In genomic region chr11:118876261-118876660, GRCh38 we compare ENCODE assay signal across 13 cellular contexts. TPM values are rescaled to one million over a fixed set of nuclear protein-coding genes. Genes with fewer than 3 reads are reported as not detected.
DNase-seq lines count a peak whose midpoint lies in the region; ATAC-seq, FAIRE-seq and TF ChIP-seq lines count a peak whose summit lies in the region.
"Had no signal": no experiment of that assay in that cellular context is flagged by ENCODE, and none has a peak within 500 bp of the region (broad histone marks: within the 10 kb centered on the region; RNA-seq: fewer than 3 reads in every experiment).

No MANE protein-coding gene starts in this region.

- H3K9me3 ChIP-seq in CD4-positive, alpha-beta T cell (ENCODE audit: control insufficient read depth, low read length) = no peaks in the 10 kb centered on the region
- H3K9me3 ChIP-seq in HepG2 (ENCODE audit: low read length) = no peaks in the 10 kb centered on the region
- H3K9me3 ChIP-seq: breast epithelium, Caco-2 had no signal

- TF ChIP-seq CTCF in CD4-positive, alpha-beta T cell (IDR thresholded peaks at IDR 0.05) = no peak
- TF ChIP-seq CTCF in GM23338 (conservative IDR thresholded peaks at IDR 0.05; ENCODE audit: low read depth in 2 of 2) = no peak
- no peak for TF ChIP-seq CTCF in HepG2 (CRISPR knock-in tag; IDR thresholded peaks at IDR 0.05)

- no peak overlapping the region for H3K9ac ChIP-seq in HepG2 (ENCODE audit: insufficient read depth, low read depth, low read length)

- FAIRE-seq in HepG2 (lab: Jason Lieb, UNC) = no peak
- FAIRE-seq: endometrium had no signal

- 71% methylated on average over 5 of the region's 11 CpGs for WGBS in HepG2 (ENCODE audit: low lambda C conversion rate)

- no peaks in the 10 kb centered on the region for H3K27me3 Mint-ChIP-seq in CD4-positive, alpha-beta T cell
- H3K27me3 Mint-ChIP-seq in activated T-cell treated with anti-CD3 and anti-CD28 coated beads, Interleukin-2, amount 50 U/mL, for 4 hours (ENCODE audit: low read depth) = no peaks in the 10 kb centered on the region
- H3K27me3 Mint-ChIP-seq in naive B cell = no peaks in the 10 kb centered on the region
- peaks cover 11% of the 10 kb centered on the region for H3K27me3 Mint-ChIP-seq in GM23338 (ENCODE audit: insufficient read depth, low read depth, poor library complexity)

- intact Hi-C loops in CD4-positive, alpha-beta T cell (cut with DNase I, micrococcal nuclease) = loop anchor here in 1 of 2 experiments (2.0 to 5.0 kb wide), 3 partner anchors 53 to 179 kb away; partner anchors contain the start of gene DDX6
- intact Hi-C loops in HepG2 (cut with micrococcal nuclease; ENCODE audit: unreplicated experiment) = no loop called here

- TF ChIP-seq RAD21 in HepG2 (CRISPR knock-in tag; IDR thresholded peaks at IDR 0.05) = no peak

- POLR2A ChIA-PET in CD4-positive, alpha-beta T cell (lab: Charles Lee) = interaction anchor here (0.6 to 6.4 kb wide), 22 partner anchors 8 to 184 kb away, joined by 3 to 245 read pairs (median 5); partner anchors contain the start of genes BCL9L, CENATAC and DDX6
- POLR2A ChIA-PET in HepG2 (lab: Yijun Ruan, JAX) = no interaction called here

- no peaks in the 10 kb centered on the region for H3K9me3 Mint-ChIP-seq in CD4-positive, alpha-beta T cell
- H3K9me3 Mint-ChIP-seq in activated T-cell treated with anti-CD3 and anti-CD28 coated beads, Interleukin-2, amount 50 U/mL, for 4 hours = no peaks in the 10 kb centered on the region
- H3K9me3 Mint-ChIP-seq in naive B cell (peaks cover 0 to 4% (median 0%) of the 10 kb centered on the region in 7 donors), GM23338 (no peaks in the 10 kb centered on the region)

- H3K4me1 Mint-ChIP-seq in CD4-positive, alpha-beta T cell (ENCODE audit: low read depth) = peaks cover 87% of the 10 kb centered on the region
- H3K4me1 Mint-ChIP-seq in activated T-cell treated with anti-CD3 and anti-CD28 coated beads, Interleukin-2, amount 50 U/mL, for 4 hours (ENCODE audit: low read depth) = peaks cover 87% of the 10 kb centered on the region
- H3K4me1 Mint-ChIP-seq in naive B cell = peaks cover 67 to 92% (median 84%) of the 10 kb centered on the region in 3 donors
- peaks cover 9% of the 10 kb centered on the region; the same call in 2 of the 3 replicates for H3K4me1 Mint-ChIP-seq in GM23338

- H3K9me2 ChIP-seq in GM23338 (ENCODE audit: insufficient read depth) = no peaks in the 10 kb centered on the region

- no TSS peak for BruUV-seq in HepG2 (replicated peaks; lab: Mats Ljungman, UMichigan)

- H3K27ac ChIP-seq in CD4-positive, alpha-beta T cell (ENCODE audit: low read depth, low read length) = peak overlapping the region; percentile 90
- H3K27ac ChIP-seq in GM23338 (ENCODE audit: low read depth) (no peak overlapping the region), HepG2 (ENCODE audit: extremely low read length, insufficient read depth, low read length) (no peak overlapping the region)
- H3K27ac ChIP-seq: breast epithelium had no signal

- TF ChIP-seq EP300 in HepG2 (IDR thresholded peaks at IDR 0.05; ENCODE audit: low read depth in 2 of 2, low read length in 2 of 2) = no peak
- TF ChIP-seq EP300 in HepG2 (CRISPR knock-in tag; IDR thresholded peaks at IDR 0.05; ENCODE audit: borderline replicate concordance) = no peak

- TF ChIP-seq POLR2A in erythroblast (IDR thresholded peaks at IDR 0.05; ENCODE audit: low read length) (no peak), HepG2 (IDR thresholded peaks at IDR 0.05; ENCODE audit: insufficient read depth in 1 of 2, low read depth in 2 of 2, low read length in 2 of 2) (no peak)

- H3K4me1 ChIP-seq in GM23338 (ENCODE audit: insufficient read depth) (no peaks in the 10 kb centered on the region; the same call in 1 of the 2 replicates), HepG2 (ENCODE audit: insufficient read depth, low read length) (peaks cover 17% of the 10 kb centered on the region)
- H3K4me1 ChIP-seq: breast epithelium, Caco-2 had no signal

- H3K4me2 ChIP-seq in GM23338 (no peak overlapping the region), HepG2 (ENCODE audit: low read depth, low read length) (no peak overlapping the region)

- no peaks in the 10 kb centered on the region for H3F3A ChIP-seq in GM23338 (replicated peaks; ENCODE audit: low read depth)

- no peaks in the 10 kb centered on the region for H3K27me3 ChIP-seq in CD4-positive, alpha-beta T cell (ENCODE audit: control insufficient read depth, insufficient read depth, low read length)
- H3K27me3 ChIP-seq in GM23338 (ENCODE audit: insufficient read depth) (no peaks in the 10 kb centered on the region), HepG2 (ENCODE audit: control insufficient read depth in 1 of 2, insufficient read depth in 2 of 2, low read length in 2 of 2) (peaks cover 0 to 3% of the 10 kb centered on the region in 2 experiments; a peak in 2 of 5 replicates)
- H3K27me3 ChIP-seq: breast epithelium had no signal

- peak overlapping the region; percentile 95 for H3K27ac Mint-ChIP-seq in CD4-positive, alpha-beta T cell
- H3K27ac Mint-ChIP-seq in naive B cell (peak overlapping the region; percentile 98 to 100 (median 99)), GM23338 (no peak overlapping the region)

- peak overlapping the region; percentile 73 for H3K4me3 Mint-ChIP-seq in CD4-positive, alpha-beta T cell
- H3K4me3 Mint-ChIP-seq in activated T-cell treated with anti-CD3 and anti-CD28 coated beads, Interleukin-2, amount 50 U/mL, for 4 hours = peak overlapping the region; percentile 66
- H3K4me3 Mint-ChIP-seq in naive B cell (peak overlapping the region; percentile 63 to 91 (median 85)), GM23338 (no peak overlapping the region)

- H2AFZ ChIP-seq in GM23338 = no peak overlapping the region
- H2AFZ ChIP-seq in HepG2 (ENCODE audit: low read length) = no peak overlapping the region

- DNase-seq in CD4-positive, alpha-beta T cell = peak in 2 of 10 experiments; percentile 18 to 50
- no peak for DNase-seq in activated T-cell treated with anti-CD3 and anti-CD28 coated beads, Interleukin-2, amount 50 U/mL, for 4 hours
- DNase-seq in naive B cell (no peak), GM23338 (ENCODE audit: low spot score) (no peak), erythroblast (lab: John Stamatoyannopoulos, UW) (no peak), HepG2 (ENCODE audit: low spot score) (no peak)
- DNase-seq: Caco-2, islet precursor cell, NCI-H1417, NCI-H446 treated with DMSO at 0.1 percent for 48 hours had no signal

- H3K4me3 ChIP-seq in GM23338 (no peak overlapping the region), HepG2 (replicated peaks in 1 of 3; ENCODE audit: insufficient read depth in 1 of 3, low read depth in 2 of 3, low read length in 3 of 3) (no peak overlapping the region)
- H3K4me3 ChIP-seq: breast epithelium had no signal

- H4K20me1 ChIP-seq in GM23338 (replicated peaks; ENCODE audit: insufficient read depth) (no peaks in the 10 kb centered on the region), HepG2 (ENCODE audit: insufficient read depth, low read length) (no peaks in the 10 kb centered on the region)

- H3K36me3 ChIP-seq in GM23338 (ENCODE audit: insufficient read depth) (no peaks in the 10 kb centered on the region), HepG2 (replicated peaks in 1 of 2; ENCODE audit: control insufficient read depth in 1 of 2, insufficient read depth in 2 of 2, low read length in 2 of 2) (no peaks in the 10 kb centered on the region)
- H3K36me3 ChIP-seq: breast epithelium had no signal

- CTCF ChIA-PET in CD4-positive, alpha-beta T cell (lab: Charles Lee) = interaction anchor here (0.6 to 2.1 kb wide), 9 partner anchors 9 to 438 kb away, joined by 3 to 12 read pairs (median 4); partner anchors contain the start of gene DDX6
- CTCF ChIA-PET in HepG2 (lab: Yijun Ruan, JAX; ENCODE audit: low intra/inter-chr PET ratio, low total read pairs) = no interaction called here

- no peaks in the 10 kb centered on the region for H3K36me3 Mint-ChIP-seq in CD4-positive, alpha-beta T cell (ENCODE audit: low read depth)
- H3K36me3 Mint-ChIP-seq in activated T-cell treated with anti-CD3 and anti-CD28 coated beads, Interleukin-2, amount 50 U/mL, for 4 hours (ENCODE audit: insufficient read depth) = no peaks in the 10 kb centered on the region
- H3K36me3 Mint-ChIP-seq in naive B cell = no peaks in the 10 kb centered on the region
- H3K36me3 Mint-ChIP-seq in GM23338 (ENCODE audit: low read depth) = no peaks in the 10 kb centered on the region

- H3K79me2 ChIP-seq in GM23338 (replicated peaks; ENCODE audit: insufficient read depth) (no peaks in the 10 kb centered on the region), HepG2 (ENCODE audit: insufficient read depth, low read length) (no peaks in the 10 kb centered on the region)

- no peak for ATAC-seq in CD4-positive, alpha-beta T cell (ENCODE audit: poor library complexity)
- ATAC-seq in GM18907 (IDR thresholded peaks at IDR 0.05; ENCODE audit: unreplicated experiment) (peak; percentile 15), naive B cell (ENCODE audit: low read depth in 2 of 2) (no peak), GM23338 (no peak), HepG2 (no peak)
- ATAC-seq in activated T-cell treated with anti-CD3 and anti-CD28 coated beads, Interleukin-2, amount 50 U/mL, for 4 hours = peak; percentile 12 to 24

- in situ Hi-C loops in HepG2 (cut with HindIII; ENCODE audit: extremely low pct_ligation_motif_present, low pct_unique_long_range_greater_than_20kb) = no loop called here

RNA-seq across cellular contexts. Expression of gene CXCR5, which starts 7.4 kb away (rescaled TPM):
- 10 to 100 TPM; 13.2 to 14.3 TPM for total RNA-seq in CD4-positive, alpha-beta T cell
- total RNA-seq in activated T-cell treated with anti-CD3 and anti-CD28 coated beads, Interleukin-2, amount 50 U/mL, for 4 hours = 10 to 100 TPM; 17.6 to 30.8 (median 23.7) TPM
- 100 to 1,000 TPM; 101 to 157 (median 116) TPM for polyA plus RNA-seq in naive B cell (ENCODE audit: low read depth in 6 of 6)
- not detected in 2 replicates for total RNA-seq in GM23338 (2014; rRNA removed; shearing (Covaris generic))
- 0.18 and 0.96 TPM in 2 replicates for polyA plus RNA-seq in GM23338 (2016; fragmentation: Nextera tagmentation; extraction: Ambion mirVana)
- not detected in 2 replicates for total RNA-seq in HepG2 (2016; rRNA removed; fragmentation: Illumina TruSeq; extraction: Trizol)
- total RNA-seq in HepG2 (2016; cell fraction: cytosol; rRNA removed; fragmentation: Illumina TruSeq; extraction: Trizol; ENCODE audit: low read depth) = not detected in 2 replicates
- total RNA-seq in HepG2 (2016; cell fraction: insoluble cytoplasmic fraction; rRNA removed; fragmentation: Illumina TruSeq; extraction: Trizol) = not detected in 2 replicates
- total RNA-seq in HepG2 (2016; cell fraction: membrane; rRNA removed; fragmentation: Illumina TruSeq; extraction: Trizol) = not detected in 2 replicates
- not detected in 2 replicates for total RNA-seq in HepG2 (2016; cell fraction: nucleus; rRNA removed; fragmentation: Illumina TruSeq; extraction: Trizol)
- not detected in 2 replicates for polyA plus RNA-seq in HepG2 (2011; rRNA removed)
- not detected in 2 replicates for polyA plus RNA-seq in HepG2 (2011; cell fraction: cytosol; rRNA removed)
- not detected in 2 replicates for polyA plus RNA-seq in HepG2 (2011; cell fraction: nucleus; rRNA removed)
- not detected in 2 replicates for polyA plus RNA-seq in HepG2 (2012)
- polyA plus RNA-seq in HepG2 (2016; cell fraction: cytosol; fragmentation: Illumina TruSeq; extraction: Trizol; ENCODE audit: low read depth) = not detected in 2 replicates
- polyA plus RNA-seq in HepG2 (2016; cell fraction: insoluble cytoplasmic fraction; fragmentation: Illumina TruSeq; extraction: Trizol; ENCODE audit: low read depth) = not detected in 2 replicates
- polyA plus RNA-seq in HepG2 (2016; cell fraction: membrane; fragmentation: Illumina TruSeq; extraction: Trizol; ENCODE audit: low read depth) = not detected in 2 replicates
- not detected in 2 replicates for polyA plus RNA-seq in HepG2 (2016; cell fraction: nucleus; fragmentation: Illumina TruSeq; extraction: Trizol; ENCODE audit: insufficient read depth, low read depth)
- not detected in 2 replicates for polyA minus RNA-seq in HepG2 (2011; rRNA and poly(A)+ RNA removed; ENCODE audit: low replicate concordance)
- not detected in 2 replicates for polyA minus RNA-seq in HepG2 (2011; cell fraction: cytosol; rRNA and poly(A)+ RNA removed)
- not detected in 2 replicates for polyA minus RNA-seq in HepG2 (2011; cell fraction: nucleus; rRNA and poly(A)+ RNA removed)
- total RNA-seq: breast epithelium, Caco-2 had no signal

RNA-seq across cellular contexts. Expression of gene BCL9L, which starts 49.5 kb away (rescaled TPM):
- 100 to 1,000 TPM; 326 to 332 TPM for total RNA-seq in CD4-positive, alpha-beta T cell
- total RNA-seq in activated T-cell treated with anti-CD3 and anti-CD28 coated beads, Interleukin-2, amount 50 U/mL, for 4 hours = 10 to 100 TPM; 26.1 to 31.2 (median 26.9) TPM
- polyA plus RNA-seq in naive B cell (ENCODE audit: low read depth in 6 of 6) (1 to 10 TPM in 2 of 6 donors, under 1 TPM in 3, not detected in 1; 0.50 to 3.2 (median 0.75) TPM), GM23338 (2016; fragmentation: Nextera tagmentation; extraction: Ambion mirVana) (15.9 and 23.6 TPM in 2 replicates), HepG2 (2011; rRNA removed) (4.1 and 4.5 TPM in 2 replicates)
- total RNA-seq in GM23338 (2014; rRNA removed; shearing (Covaris generic)) = 24.1 and 35.1 TPM in 2 replicates
- total RNA-seq in HepG2 (2016; rRNA removed; fragmentation: Illumina TruSeq; extraction: Trizol) = 3.7 and 5.5 TPM in 2 replicates
- total RNA-seq in HepG2 (2016; cell fraction: cytosol; rRNA removed; fragmentation: Illumina TruSeq; extraction: Trizol; ENCODE audit: low read depth) = 1.4 and 2.2 TPM in 2 replicates
- total RNA-seq in HepG2 (2016; cell fraction: insoluble cytoplasmic fraction; rRNA removed; fragmentation: Illumina TruSeq; extraction: Trizol) = 3.5 and 4.0 TPM in 2 replicates
- total RNA-seq in HepG2 (2016; cell fraction: membrane; rRNA removed; fragmentation: Illumina TruSeq; extraction: Trizol) = 3.8 and 4.9 TPM in 2 replicates
- total RNA-seq in HepG2 (2016; cell fraction: nucleus; rRNA removed; fragmentation: Illumina TruSeq; extraction: Trizol) = 9.3 and 12.2 TPM in 2 replicates
- polyA plus RNA-seq in HepG2 (2011; cell fraction: cytosol; rRNA removed) = 1.1 and 1.9 TPM in 2 replicates
- 7.0 and 13.4 TPM in 2 replicates for polyA plus RNA-seq in HepG2 (2011; cell fraction: nucleus; rRNA removed)
- polyA plus RNA-seq in HepG2 (2012) = 10.4 and 11.2 TPM in 2 replicates
- polyA plus RNA-seq in HepG2 (2016; cell fraction: cytosol; fragmentation: Illumina TruSeq; extraction: Trizol; ENCODE audit: low read depth) = 0.58 and 0.67 TPM in 2 replicates
- 9.7 and 15.0 TPM in 2 replicates for polyA plus RNA-seq in HepG2 (2016; cell fraction: insoluble cytoplasmic fraction; fragmentation: Illumina TruSeq; extraction: Trizol; ENCODE audit: low read depth)
- polyA plus RNA-seq in HepG2 (2016; cell fraction: membrane; fragmentation: Illumina TruSeq; extraction: Trizol; ENCODE audit: low read depth) = 1.5 and 1.9 TPM in 2 replicates
- polyA plus RNA-seq in HepG2 (2016; cell fraction: nucleus; fragmentation: Illumina TruSeq; extraction: Trizol; ENCODE audit: insufficient read depth, low read depth) = 21.7 and 33.9 TPM in 2 replicates
- 4.8 and 11.8 TPM in 2 replicates for polyA minus RNA-seq in HepG2 (2011; rRNA and poly(A)+ RNA removed; ENCODE audit: low replicate concordance)
- polyA minus RNA-seq in HepG2 (2011; cell fraction: cytosol; rRNA and poly(A)+ RNA removed) = 6.2 and 6.8 TPM in 2 replicates
- 5.5 and 6.5 TPM in 2 replicates for polyA minus RNA-seq in HepG2 (2011; cell fraction: nucleus; rRNA and poly(A)+ RNA removed)

Comparison
In these comparisons a context has a peak if more than half of its experiments do, and no peak if none do; other contexts are left out.
1. ATAC-seq: peak in GM18907 (single experiment) and activated T-cell treated with anti-CD3 and anti-CD28 coated beads, Interleukin-2, amount 50 U/mL, for 4 hours (2 of 2); none in CD4-positive, alpha-beta T cell (single experiment), naive B cell (0 of 2), GM23338 (single experiment) and HepG2 (single experiment).
2. RNA of gene CXCR5, which starts 7.4 kb away (total RNA-seq): 17.6 to 30.8 TPM in activated T-cell treated with anti-CD3 and anti-CD28 coated beads, Interleukin-2, amount 50 U/mL, for 4 hours and 13.2 to 14.3 TPM in CD4-positive, alpha-beta T cell; not detected in GM23338 and not detected in HepG2; every median in the first group is over 10 times any median in the second.